24 cellular contexts compared by ENCODE assay signal in genomic region chr21:29648710-29649240, GRCh38.
"Had no signal": no experiment of that assay in that cellular context is flagged by ENCODE, and none has a peak within 500 bp of the region (broad histone marks: within the 10 kb centered on the region; RNA-seq: fewer than 3 reads in every experiment).

No MANE protein-coding gene starts in this region.

- H3K27me3 Mint-ChIP-seq: activated B cell treated with CpG ODN at 0.5 μM for 24 hours; activated CD8-positive, alpha-beta memory T cell treated with anti-CD3 and anti-CD28 coated beads, Interleukin-2, amount 10 ng/mL, durations not matched to agents 7 days and 5 days; activated naive CD4-positive, alpha-beta T cell treated with anti-CD3 and anti-CD28 coated beads, Interleukin-2, amount 50 U/mL, for 24 hours; activated T-cell treated with anti-CD3 and anti-CD28 coated beads, Interleukin-2, amount 50 U/mL, for 24 hours had no signal

- H3K27ac ChIP-seq: breast epithelium had no signal

- FAIRE-seq: RCC 7860 had no signal

- H3K4me3 ChIP-seq: breast epithelium, MG63 had no signal

- H3K4me1 Mint-ChIP-seq: activated B cell treated with CpG ODN at 0.5 μM for 24 hours; activated CD8-positive, alpha-beta memory T cell treated with anti-CD3 and anti-CD28 coated beads, Interleukin-2, amount 10 ng/mL, durations not matched to agents 7 days and 5 days; activated naive CD4-positive, alpha-beta T cell treated with anti-CD3 and anti-CD28 coated beads, Interleukin-2, amount 50 U/mL, for 24 hours had no signal

- DNase-seq: activated B cell treated with CpG ODN at 0.5 μM for 24 hours; activated CD4-positive, alpha-beta T cell treated with anti-CD3 and anti-CD28 coated beads for 4 hours; activated CD4-positive, alpha-beta T cell treated with anti-CD3 and anti-CD28 coated beads, Interleukin-2, amount 50 U/mL, for 48 hours; activated CD8-positive, alpha-beta memory T cell treated with anti-CD3 and anti-CD28 coated beads, Interleukin-2, amount 10 ng/mL, durations not matched to agents 7 days and 5 days; activated effector memory CD4-positive, alpha-beta T cell treated with Interleukin-2 at 50 U/mL for 16 hours; activated naive CD4-positive, alpha-beta T cell; activated T-cell treated with anti-CD3 and anti-CD28 coated beads, Interleukin-2, amount 50 U/mL, for 24 hours; aorta; caudate nucleus; MG63; NCI-H1092 treated with DMSO at 0.1 percent for 48 hours; NCI-H1417 treated with DMSO at 0.1 percent for 48 hours; NCI-H1694; NCI-H2029; NCI-H2107; NCI-H2171 treated with DMSO at 0.1 percent for 48 hours; NCI-H226; NCI-H526; NK-92 treated with Interleukin-12 subunit alpha and Interleukin-12 subunit beta, amount 100 ng/mL, for 24 hours had no signal

- H3K9me3 ChIP-seq: breast epithelium, MG63 had no signal

- H3K36me3 ChIP-seq: breast epithelium, MG63 had no signal

- H3K9me3 Mint-ChIP-seq: activated B cell treated with CpG ODN at 0.5 μM for 24 hours; activated naive CD4-positive, alpha-beta T cell treated with anti-CD3 and anti-CD28 coated beads, Interleukin-2, amount 50 U/mL, for 24 hours; activated T-cell treated with anti-CD3 and anti-CD28 coated beads, Interleukin-2, amount 50 U/mL, for 24 hours; activated T-helper 1 cell treated with anti-CD3 and anti-CD28 coated beads, Interleukin-12 subunit alpha, Interleukin-12 subunit beta, Interleukin-2, Interleukin-4 antibody, amounts not matched to agents 30 ng/mL and 10 ng/mL and 1 ng/mL, durations not matched to agents 14 hours and 24 hours and 36 hours; T-helper 1 cell treated with Interleukin-12 subunit alpha and Interleukin-12 subunit beta and Interleukin-4 antibody, amounts not matched to agents 30 μg/mL and 1 μg/mL, for 36 hours had no signal

- H3K4me3 Mint-ChIP-seq: activated B cell treated with CpG ODN at 0.5 μM for 24 hours; activated CD8-positive, alpha-beta memory T cell treated with anti-CD3 and anti-CD28 coated beads, Interleukin-2, amount 10 ng/mL, durations not matched to agents 7 days and 5 days; activated naive CD4-positive, alpha-beta T cell treated with anti-CD3 and anti-CD28 coated beads, Interleukin-2, amount 50 U/mL, for 24 hours; activated T-cell treated with anti-CD3 and anti-CD28 coated beads, Interleukin-2, amount 50 U/mL, for 24 hours; activated T-helper 1 cell treated with anti-CD3 and anti-CD28 coated beads, Interleukin-12 subunit alpha, Interleukin-12 subunit beta, Interleukin-2, Interleukin-4 antibody, amounts not matched to agents 30 ng/mL and 10 ng/mL and 1 ng/mL, durations not matched to agents 14 hours and 24 hours and 36 hours; T-helper 1 cell treated with Interleukin-12 subunit alpha and Interleukin-12 subunit beta and Interleukin-4 antibody, amounts not matched to agents 30 μg/mL and 1 μg/mL, for 36 hours had no signal

- H3K36me3 Mint-ChIP-seq: activated CD8-positive, alpha-beta memory T cell treated with anti-CD3 and anti-CD28 coated beads, Interleukin-2, amount 10 ng/mL, durations not matched to agents 7 days and 5 days had no signal

- ATAC-seq: activated CD8-positive, alpha-beta memory T cell treated with anti-CD3 and anti-CD28 coated beads, Interleukin-2, amount 10 ng/mL, durations not matched to agents 7 days and 5 days had no signal

- H3K4me1 ChIP-seq: breast epithelium had no signal

- H3K27me3 ChIP-seq: breast epithelium, MG63 had no signal

- H3K27ac Mint-ChIP-seq: activated B cell treated with CpG ODN at 0.5 μM for 24 hours; activated CD8-positive, alpha-beta memory T cell treated with anti-CD3 and anti-CD28 coated beads, Interleukin-2, amount 10 ng/mL, durations not matched to agents 7 days and 5 days; activated T-cell treated with anti-CD3 and anti-CD28 coated beads, Interleukin-2, amount 50 U/mL, for 24 hours; activated T-helper 1 cell treated with anti-CD3 and anti-CD28 coated beads, Interleukin-12 subunit alpha, Interleukin-12 subunit beta, Interleukin-2, Interleukin-4 antibody, amounts not matched to agents 30 ng/mL and 10 ng/mL and 1 ng/mL, durations not matched to agents 14 hours and 24 hours and 36 hours; T-helper 1 cell treated with Interleukin-12 subunit alpha and Interleukin-12 subunit beta and Interleukin-4 antibody, amounts not matched to agents 30 μg/mL and 1 μg/mL, for 36 hours had no signal
